ENCODE assay signal across 24 cellular contexts in the genomic region with DNA sequence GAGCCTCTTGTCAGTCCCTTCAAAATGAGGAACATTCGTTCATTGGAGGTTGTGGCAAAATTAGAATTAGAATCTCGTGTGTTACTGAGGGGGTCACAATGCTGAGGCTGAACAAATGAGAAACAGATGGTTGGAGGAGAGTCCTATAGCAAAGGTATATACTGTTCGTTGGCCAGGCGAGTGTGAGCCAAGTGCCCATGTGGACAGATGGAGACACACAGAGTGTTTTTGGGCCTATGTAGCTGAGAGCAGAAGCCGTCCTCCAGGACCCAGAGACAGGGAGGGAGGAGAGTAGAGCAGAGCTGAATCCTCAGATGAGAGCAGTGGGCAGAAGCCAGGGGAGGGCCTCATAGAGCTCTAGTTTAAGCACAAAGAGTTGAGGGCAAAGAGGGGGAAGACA.
"Had no signal": no experiment of that assay in that cellular context is flagged by ENCODE, and none has a peak within 500 bp of the region (broad histone marks: within the 10 kb centered on the region; RNA-seq: fewer than 3 reads in every experiment).

No MANE protein-coding gene starts in this region.

- H3K9me3 Mint-ChIP-seq: activated CD4-positive, alpha-beta T cell treated with anti-CD3 and anti-CD28 coated beads, Interleukin-2, amount 10 ng/mL, durations not matched to agents 7 days and 5 days; activated naive CD8-positive, alpha-beta T cell treated with anti-CD3 and anti-CD28 coated beads, Interleukin-2, amount 10 ng/mL, durations not matched to agents 7 days and 5 days; activated T-cell treated with anti-CD3 and anti-CD28 coated beads, Interleukin-2, amount 50 U/mL, for 24 hours; activated T-helper 2 cell treated with anti-CD3 and anti-CD28 coated beads, Interferon-gamma antibody, Interleukin-2, Interleukin-4, amounts not matched to agents 10 μg/mL and 5 μg/mL and 100 μg/mL, durations not matched to agents 14 hours and 24 hours and 36 hours had no signal

- H3K27ac Mint-ChIP-seq: activated CD4-positive, alpha-beta T cell treated with anti-CD3 and anti-CD28 coated beads, Interleukin-2, amount 10 ng/mL, durations not matched to agents 7 days and 5 days; activated CD8-positive, alpha-beta T cell treated with anti-CD3 and anti-CD28 coated beads, Interleukin-2, amount 10 ng/mL, durations not matched to agents 7 days and 5 days; activated naive CD8-positive, alpha-beta T cell treated with anti-CD3 and anti-CD28 coated beads, Interleukin-2, amount 10 ng/mL, durations not matched to agents 7 days and 5 days; activated T-cell treated with anti-CD3 and anti-CD28 coated beads, Interleukin-2, amount 50 U/mL, for 24 hours; activated T-helper 2 cell treated with anti-CD3 and anti-CD28 coated beads, Interferon-gamma antibody, Interleukin-2, Interleukin-4, amounts not matched to agents 10 μg/mL and 5 μg/mL and 100 μg/mL, durations not matched to agents 14 hours and 24 hours and 36 hours; progenitor cell of endocrine pancreas had no signal

- DNase-seq: activated CD4-positive, alpha-beta T cell treated with anti-CD3 and anti-CD28 coated beads, Interleukin-2, amount 10 ng/mL, durations not matched to agents 7 days and 5 days; activated CD4-positive, CD25-positive, alpha-beta regulatory T cell; activated CD8-positive, alpha-beta T cell treated with anti-CD3 and anti-CD28 coated beads, Interleukin-2, amount 10 ng/mL, durations not matched to agents 7 days and 5 days; activated naive CD4-positive, alpha-beta T cell treated with Interleukin-2 at 50 U/mL for 16 hours; activated naive CD8-positive, alpha-beta T cell treated with anti-CD3 and anti-CD28 coated beads, Interleukin-2, amount 10 ng/mL, durations not matched to agents 7 days and 5 days; activated T-cell treated with anti-CD3 and anti-CD28 coated beads, Interleukin-2, amount 50 U/mL, for 24 hours; amygdala; brain microvascular endothelial cell; central memory CD4-positive, alpha-beta T cell; cortex of kidney; effector CD4-positive, alpha-beta T cell; heart right ventricle; left cardiac atrium; lower lobe of right lung; right cardiac atrium; stimulated activated CD4-positive, alpha-beta T cell treated with anti-CD3 and anti-CD28 coated beads, Interleukin-15, amount 100 ng/mL, for 24 hours; stimulated activated CD4-positive, alpha-beta T cell treated with anti-CD3 and anti-CD28 coated beads, Interleukin-4, amount 100 ng/mL, for 1 hour; stomach; T1000 had no signal

- H3K4me3 Mint-ChIP-seq: activated CD4-positive, alpha-beta T cell treated with anti-CD3 and anti-CD28 coated beads, Interleukin-2, amount 10 ng/mL, durations not matched to agents 7 days and 5 days; activated CD8-positive, alpha-beta T cell treated with anti-CD3 and anti-CD28 coated beads, Interleukin-2, amount 10 ng/mL, durations not matched to agents 7 days and 5 days; activated naive CD8-positive, alpha-beta T cell treated with anti-CD3 and anti-CD28 coated beads, Interleukin-2, amount 10 ng/mL, durations not matched to agents 7 days and 5 days; activated T-cell treated with anti-CD3 and anti-CD28 coated beads, Interleukin-2, amount 50 U/mL, for 24 hours had no signal

- ATAC-seq: activated CD8-positive, alpha-beta T cell treated with anti-CD3 and anti-CD28 coated beads, Interleukin-2, amount 10 ng/mL, durations not matched to agents 7 days and 5 days; esophagus mucosa; right cardiac atrium had no signal

- H3K4me1 Mint-ChIP-seq: activated CD4-positive, alpha-beta T cell treated with anti-CD3 and anti-CD28 coated beads, Interleukin-2, amount 10 ng/mL, durations not matched to agents 7 days and 5 days had no signal

- H3K27me3 Mint-ChIP-seq: activated CD4-positive, alpha-beta T cell treated with anti-CD3 and anti-CD28 coated beads, Interleukin-2, amount 10 ng/mL, durations not matched to agents 7 days and 5 days; progenitor cell of endocrine pancreas had no signal

- H3K36me3 ChIP-seq: brain microvascular endothelial cell, heart right ventricle, lower lobe of right lung, stomach, tibial nerve had no signal

- H3K27me3 ChIP-seq: brain microvascular endothelial cell, heart right ventricle, stomach, tibial nerve had no signal

- H3K4me3 ChIP-seq: heart right ventricle, lower lobe of right lung, skin epidermis, stomach, tibial nerve had no signal

- H3K9me3 ChIP-seq: heart right ventricle, lower lobe of right lung, stomach, tibial nerve had no signal

- H3K27ac ChIP-seq: brain microvascular endothelial cell had no signal
